9 cellular contexts compared by ENCODE assay signal in the genomic region with DNA sequence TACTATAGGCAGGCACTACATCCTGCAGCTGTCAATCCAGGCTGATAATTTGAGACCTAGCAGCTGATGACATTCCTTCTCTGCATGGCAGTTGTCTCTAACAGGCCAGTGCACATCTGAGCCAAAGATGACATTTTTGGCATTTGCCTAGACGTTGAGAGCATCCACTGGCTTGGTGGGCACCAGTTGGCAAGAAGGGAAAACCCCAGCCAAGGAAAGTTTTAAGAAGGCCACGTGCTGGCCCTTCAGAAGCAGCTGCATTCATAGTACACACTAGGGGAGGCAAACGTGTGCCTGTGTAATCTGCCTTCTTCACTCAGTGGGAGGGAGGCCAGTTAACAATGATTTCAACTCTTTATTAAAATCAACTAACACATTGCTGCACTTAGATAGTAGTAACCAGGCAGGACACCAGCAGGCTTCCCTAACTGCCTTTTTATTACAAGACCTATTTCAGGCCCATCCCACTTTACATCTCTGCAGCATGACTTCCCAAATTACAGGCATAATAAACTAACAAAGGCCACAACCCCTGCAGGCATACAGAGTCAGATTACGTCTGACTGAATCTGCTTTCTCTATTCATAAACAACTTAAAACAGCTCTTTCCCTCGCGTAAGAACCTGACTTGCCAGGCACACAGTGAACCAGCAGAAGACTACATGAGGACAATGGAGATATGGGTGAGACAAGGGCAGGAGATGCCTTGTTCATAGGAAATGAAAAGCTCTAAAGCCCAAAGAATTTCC.
A peak's percentile ranks its signal among the peaks of the same experiment; 100 is the strongest.
DNase-seq lines count a peak whose midpoint lies in the region; ATAC-seq and TF ChIP-seq lines count a peak whose summit lies in the region.
"Had no signal": no experiment of that assay in that cellular context is flagged by ENCODE, and none has a peak within 500 bp of the region (broad histone marks: within the 10 kb centered on the region; RNA-seq: fewer than 3 reads in every experiment).

No MANE protein-coding gene starts in this region.

- no peaks in the 10 kb centered on the region for H3K9me3 ChIP-seq in HAP-1
- no peaks in the 10 kb centered on the region for H3K9me3 ChIP-seq in PC-3 (ENCODE audit: low read length)
- H3K9me3 ChIP-seq in psoas muscle, result no peaks in the 10 kb centered on the region

- POLR2A ChIA-PET in PC-3 (lab: Charles Lee; ENCODE audit: unreplicated experiment), result no interaction called here

- BruUV-seq in PC-3 (replicated peaks; lab: Mats Ljungman, UMichigan), result no TSS peak

- H2AFZ ChIP-seq in PC-3 (ENCODE audit: low read length), result no peak overlapping the region

- H3K4me1 ChIP-seq in HAP-1 (peaks cover 6% of the 10 kb centered on the region), PC-3 (ENCODE audit: insufficient read depth, low read length) (no peaks in the 10 kb centered on the region), psoas muscle (peaks cover 87% of the 10 kb centered on the region)

- no peak for TF ChIP-seq CTCF in PC-3 (conservative IDR thresholded peaks at IDR 0.05; ENCODE audit: low read depth, low read length)
- no peak for TF ChIP-seq CTCF in psoas muscle (IDR thresholded peaks at IDR 0.05)

- 8 to 14% (median 10%) methylated on average over 6 of the region's 6 CpGs for WGBS in psoas muscle, 3 donors

- no peaks in the 10 kb centered on the region for H3K27me3 ChIP-seq in HAP-1 (ENCODE audit: low read depth)
- H3K27me3 ChIP-seq in PC-3 (ENCODE audit: low read length), result no peaks in the 10 kb centered on the region
- H3K27me3 ChIP-seq in psoas muscle (ENCODE audit: insufficient read depth in 3 of 3, low read length in 2 of 3), result no peaks in the 10 kb centered on the region

- H3K4me3 ChIP-seq in HAP-1 (no peak overlapping the region), PC-3 (ENCODE audit: low read length) (no peak overlapping the region), psoas muscle (no peak overlapping the region)

- DNase-seq in HAP-1 (ENCODE audit: low spot score in 2 of 2) (peak; percentile 60 to 73), PC-3 (peak; percentile 17), fibroblast of the conjunctiva (ENCODE audit: low read depth) (peak; percentile 17), psoas muscle (no peak), cerebellar cortex (ENCODE audit: low spot score) (no peak), caudate nucleus (lab: John Stamatoyannopoulos, UW) (no peak), cerebellar nuclear complex (lab: John Stamatoyannopoulos, UW) (no peak)
- no peak for DNase-seq in activated CD4-positive, alpha-beta T cell treated with anti-CD3 and anti-CD28 coated beads for 48 hours
- DNase-seq: naive thymus-derived CD4-positive, alpha-beta T cell had no signal

- CTCF ChIA-PET in PC-3 (lab: Charles Lee), result no interaction called here

- in situ Hi-C loops in HAP-1 (cut with MboI; ENCODE audit: low sequenced_read_pairs), result no loop called here

- intact Hi-C loops in PC-3 (cut with micrococcal nuclease) (loop anchor here (5.0 kb wide), 1 partner anchor 45 kb away; no protein-coding TSS in a partner anchor), psoas muscle (cut with DNase I) (loop anchor here in 1 of 2 donors (5.0 kb wide), 2 partner anchors 35 to 40 kb away; no protein-coding TSS in a partner anchor)

- H3K36me3 ChIP-seq in HAP-1 (replicated peaks) (no peaks in the 10 kb centered on the region), PC-3 (ENCODE audit: low read depth, low read length) (no peaks in the 10 kb centered on the region), psoas muscle (ENCODE audit: insufficient read depth in 1 of 2, low read depth in 1 of 2) (no peaks in the 10 kb centered on the region)

- H3F3A ChIP-seq in PC-3 (ENCODE audit: low read length, unreplicated experiment), result no peaks in the 10 kb centered on the region

- no peaks in the 10 kb centered on the region for H3K79me2 ChIP-seq in PC-3 (ENCODE audit: low read length)

- ATAC-seq in PC-3, result peak; percentile 81
- peak; percentile 59 to 87 (median 72) for ATAC-seq in psoas muscle
- ATAC-seq: naive thymus-derived CD4-positive, alpha-beta T cell had no signal

- H3K9me2 ChIP-seq in PC-3 (replicated peaks; ENCODE audit: low read length), result no peaks in the 10 kb centered on the region

- H3K27ac ChIP-seq in PC-3 (ENCODE audit: low read length) (no peak overlapping the region), psoas muscle (peak overlapping the region; percentile 81), caudate nucleus (ENCODE audit: low read depth, low read length) (no peak overlapping the region)

- no peaks in the 10 kb centered on the region for H4K20me1 ChIP-seq in PC-3 (ENCODE audit: low read length)

- no peak overlapping the region for H3K9ac ChIP-seq in PC-3 (ENCODE audit: low read length)

- H3K4me2 ChIP-seq in PC-3 (ENCODE audit: low read length), result no peak overlapping the region

Comparison
In these comparisons a context has a peak if more than half of its experiments do, and no peak if none do; other contexts are left out.
1. DNase-seq: peak in HAP-1 (2 of 2), PC-3 (single experiment) and fibroblast of the conjunctiva (single experiment); none in psoas muscle (0 of 2), cerebellar cortex (single experiment), caudate nucleus (0 of 61), activated CD4-positive, alpha-beta T cell treated with anti-CD3 and anti-CD28 coated beads for 48 hours (single experiment) and cerebellar nuclear complex (0 of 2).